In the genomic region with DNA sequence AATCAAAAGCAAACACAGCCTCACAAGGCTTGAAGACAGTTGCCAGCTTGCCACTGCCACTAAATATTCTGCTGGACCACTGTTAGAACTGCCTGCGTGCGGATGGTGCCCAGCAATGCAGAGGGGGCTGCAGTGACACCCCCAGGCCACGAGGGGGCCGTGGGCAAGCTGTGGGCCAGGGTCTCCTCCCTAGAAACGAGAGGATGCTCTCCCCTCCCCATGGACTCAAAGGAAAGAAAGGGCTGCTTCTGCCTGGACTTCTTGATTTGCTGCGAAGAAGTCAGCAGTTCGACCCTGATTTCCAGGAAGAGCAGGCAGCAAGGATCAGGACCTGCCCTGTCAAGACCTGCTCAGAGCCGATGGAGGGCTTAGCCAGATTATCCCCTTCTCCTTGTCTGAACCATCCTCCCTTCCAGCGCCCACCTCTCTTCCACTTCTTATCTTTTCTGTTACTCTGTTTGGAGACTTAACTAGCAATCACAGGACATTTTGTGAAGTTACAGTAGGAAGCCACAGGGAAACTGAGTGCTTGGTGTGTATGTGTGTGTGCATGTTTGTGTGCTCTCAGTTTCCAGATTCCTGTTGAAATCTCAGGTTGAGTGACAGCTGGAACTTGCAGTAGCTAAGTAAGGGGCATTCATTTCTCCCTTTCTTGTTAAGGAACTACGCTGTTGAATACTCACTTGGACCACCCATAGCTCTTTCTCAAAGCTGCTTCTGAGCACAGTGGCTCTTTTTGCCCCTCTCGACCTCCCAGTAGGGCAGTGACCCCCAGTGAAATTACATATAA, we compare ENCODE assay signal across 1 cellular context.
TF ChIP-seq lines count a peak whose summit lies in the region.

No MANE protein-coding gene starts in this region.

TF ChIP-seq in H1, 55 proteins besides CTCF, POLR2A, EP300 and RAD21:
- TF ChIP-seq CREB1 (IDR thresholded peaks at IDR 0.05): peak; percentile 55
- peak; percentile 58; the same call in 1 of the 2 replicates for TF ChIP-seq TEAD4 (IDR thresholded peaks at IDR 0.05; ENCODE audit: low read depth, low read length)
- TF ChIP-seq HDAC2 (IDR thresholded peaks at IDR 0.05; ENCODE audit: borderline replicate concordance in 1 of 2, low read depth in 2 of 2, low read length in 2 of 2): 0 out of 4 replicates have a peak, but pooled peaks of 1 of the 2 experiments have one; percentile 68
- TF ChIP-seq BACH1 (IDR thresholded peaks at IDR 0.05; ENCODE audit: low read length): peak; percentile 79
- no peak for TF ChIP-seq NRF1 (IDR thresholded peaks at IDR 0.05; ENCODE audit: low read depth, low read length)
- TF ChIP-seq, protein P1, sequence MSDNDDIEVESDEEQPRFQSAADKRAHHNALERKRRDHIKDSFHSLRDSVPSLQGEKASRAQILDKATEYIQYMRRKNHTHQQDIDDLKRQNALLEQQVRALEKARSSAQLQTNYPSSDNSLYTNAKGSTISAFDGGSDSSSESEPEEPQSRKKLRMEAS (IDR thresholded peaks at IDR 0.05): peak; percentile 59
- TF ChIP-seq YY1 (IDR thresholded peaks at IDR 0.05; ENCODE audit: low read depth, low read length): peak; percentile 56; the same call in 1 of the 2 replicates
- TF ChIP-seq SIN3A (conservative IDR thresholded peaks at IDR 0.05 in 1 of 2, IDR thresholded peaks at IDR 0.05 in 1 of 2; ENCODE audit: low read depth in 1 of 2, low read length in 2 of 2): 0 out of 4 replicates have a peak, but pooled peaks of 1 of the 2 experiments have one; percentile 41
- no peak for TF ChIP-seq TAF7 (optimal IDR thresholded peaks at IDR 0.05; ENCODE audit: borderline replicate concordance, low read depth, low read length)
